Comparison of ENCODE assay signal across 19 cellular contexts in the genomic region with DNA sequence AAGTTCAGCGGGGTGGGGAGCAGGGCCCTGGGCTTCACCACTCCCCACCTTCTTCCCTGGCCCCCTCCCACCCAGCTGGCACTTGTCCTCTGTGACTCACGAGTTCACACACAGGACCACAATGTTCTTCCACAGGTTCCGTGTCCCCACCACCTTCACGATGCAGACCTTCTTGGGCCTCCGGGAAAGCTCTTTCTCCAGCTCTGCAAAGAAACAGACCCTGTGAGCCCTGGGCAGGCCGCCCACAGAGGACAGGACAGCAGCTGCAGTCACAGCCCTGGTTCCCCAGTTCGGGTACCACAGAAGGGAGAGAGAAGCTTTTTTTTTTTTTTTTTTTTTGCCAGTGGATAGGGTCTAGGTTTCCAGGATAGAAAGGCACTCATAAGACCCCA. TPM values are rescaled to one million over a fixed set of nuclear protein-coding genes. Genes with fewer than 3 reads are reported as not detected.
DNase-seq lines count a peak whose midpoint lies in the region; ATAC-seq and TF ChIP-seq lines count a peak whose summit lies in the region.
"Had no signal": no experiment of that assay in that cellular context is flagged by ENCODE, and none has a peak within 500 bp of the region (broad histone marks: within the 10 kb centered on the region; RNA-seq: fewer than 3 reads in every experiment).

No MANE protein-coding gene starts in this region.

- TF ChIP-seq EP300 in sigmoid colon (IDR thresholded peaks at IDR 0.05), result no peak

- no peaks in the 10 kb centered on the region for H3K27me3 ChIP-seq in sigmoid colon
- H3K27me3 ChIP-seq in breast epithelium, result no peaks in the 10 kb centered on the region

- TF ChIP-seq POLR2A in sigmoid colon (IDR thresholded peaks at IDR 0.05), result no peak
- no peak for TF ChIP-seq POLR2A in breast epithelium (IDR thresholded peaks at IDR 0.05)

- WGBS in sigmoid colon, 2 donors, result 89 to 90% methylated on average over 7 of the region's 7 CpGs

- H3K9me3 Mint-ChIP-seq in activated naive CD4-positive, alpha-beta T cell treated with anti-CD3 and anti-CD28 coated beads, Interleukin-2, amount 10 ng/mL, durations not matched to agents 7 days and 5 days, result no peaks in the 10 kb centered on the region
- H3K9me3 Mint-ChIP-seq: CD8-positive, alpha-beta memory T cell had no signal

- H3K9me3 ChIP-seq in sigmoid colon, result no peaks in the 10 kb centered on the region
- H3K9me3 ChIP-seq in breast epithelium, result no peaks in the 10 kb centered on the region

- H3K27me3 Mint-ChIP-seq in activated naive CD4-positive, alpha-beta T cell treated with anti-CD3 and anti-CD28 coated beads, Interleukin-2, amount 10 ng/mL, durations not matched to agents 7 days and 5 days, result no peaks in the 10 kb centered on the region
- H3K27me3 Mint-ChIP-seq: CD8-positive, alpha-beta memory T cell had no signal

- no peaks in the 10 kb centered on the region for H3K4me1 Mint-ChIP-seq in activated naive CD4-positive, alpha-beta T cell treated with anti-CD3 and anti-CD28 coated beads, Interleukin-2, amount 10 ng/mL, durations not matched to agents 7 days and 5 days

- intact Hi-C loops in left colon (cut with DNase I, micrococcal nuclease), result loop anchor here in 1 of 2 donors (10.0 kb wide), 1 partner anchor 175 kb away; no protein-coding TSS in a partner anchor
- intact Hi-C loops in sigmoid colon (cut with DNase I), result no loop called here
- intact Hi-C loops in breast epithelium (cut with DNase I; ENCODE audit: low total_unique reads), result loop anchor here (10.0 kb wide), 1 partner anchor 225 kb away; no protein-coding TSS in a partner anchor

- ATAC-seq in left colon (no peak), HG03280 (IDR thresholded peaks at IDR 0.05; ENCODE audit: unreplicated experiment) (no peak), HG03520 (IDR thresholded peaks at IDR 0.05; ENCODE audit: unreplicated experiment) (no peak)

- peak; percentile 13 for DNase-seq in activated naive CD4-positive, alpha-beta T cell treated with anti-CD3 and anti-CD28 coated beads, Interleukin-2, amount 10 ng/mL, durations not matched to agents 7 days and 5 days
- DNase-seq in activated naive CD4-positive, alpha-beta T cell (lab: John Stamatoyannopoulos, UW), result no peak
- DNase-seq in RWPE1 (ENCODE audit: low spot score), result no peak
- peak; percentile 3 to 21 for DNase-seq in left colon
- peak; percentile 48 for DNase-seq in sigmoid colon
- no peak for DNase-seq in breast epithelium (ENCODE audit: low spot score in 2 of 2)
- DNase-seq: 8988T, Calu3, Kasumi-1, NCI-H1694, NCI-H2081 treated with DMSO at 0.1 percent for 48 hours, NCI-H2171 treated with DMSO at 0.1 percent for 48 hours, NCI-H526, SHP77 had no signal

- no peaks in the 10 kb centered on the region for H3K36me3 Mint-ChIP-seq in activated naive CD4-positive, alpha-beta T cell treated with anti-CD3 and anti-CD28 coated beads, Interleukin-2, amount 10 ng/mL, durations not matched to agents 7 days and 5 days
- H3K36me3 Mint-ChIP-seq: CD8-positive, alpha-beta memory T cell had no signal

- H3K27ac Mint-ChIP-seq in activated naive CD4-positive, alpha-beta T cell treated with anti-CD3 and anti-CD28 coated beads, Interleukin-2, amount 10 ng/mL, durations not matched to agents 7 days and 5 days, result no peak overlapping the region

- H3K4me3 ChIP-seq in sigmoid colon, result no peak overlapping the region
- H3K4me3 ChIP-seq in breast epithelium, result no peak overlapping the region
- H3K4me3 ChIP-seq: SK-N-MC had no signal

- H3K36me3 ChIP-seq in sigmoid colon (peaks cover 0 to 20% (median 0%) of the 10 kb centered on the region in 4 donors), breast epithelium (no peaks in the 10 kb centered on the region)

- H3K4me1 ChIP-seq in sigmoid colon, result peaks cover 0 to 19% (median 8%) of the 10 kb centered on the region in 4 donors
- H3K4me1 ChIP-seq in breast epithelium, result no peaks in the 10 kb centered on the region

- POLR2A ChIA-PET in RWPE1 (lab: Yijun Ruan, JAX; ENCODE audit: low non-redundant PET), result no interaction called here

- no peak overlapping the region for H3K4me3 Mint-ChIP-seq in activated naive CD4-positive, alpha-beta T cell treated with anti-CD3 and anti-CD28 coated beads, Interleukin-2, amount 10 ng/mL, durations not matched to agents 7 days and 5 days
- H3K4me3 Mint-ChIP-seq: CD8-positive, alpha-beta memory T cell had no signal

- no peak for TF ChIP-seq CTCF in RWPE1 (conservative IDR thresholded peaks at IDR 0.05; ENCODE audit: low read depth)
- no peak for TF ChIP-seq CTCF in sigmoid colon (IDR thresholded peaks at IDR 0.05)
- no peak for TF ChIP-seq CTCF in breast epithelium (IDR thresholded peaks at IDR 0.05)

- CTCF ChIA-PET in activated naive CD4-positive, alpha-beta T cell treated with anti-CD3 and anti-CD28 coated beads, Interleukin-2, amount 10 ng/mL, durations not matched to agents 7 days and 5 days (lab: Charles Lee), result interaction anchor here (1.0 kb wide), 1 partner anchor 10 kb away, joined by 3 read pairs; no protein-coding TSS in a partner anchor
- CTCF ChIA-PET in RWPE1 (lab: Yijun Ruan, JAX), result interaction anchor here (0.6 to 0.7 kb wide), 2 partner anchors 33 to 728 kb away, joined by 3 read pairs; no protein-coding TSS in a partner anchor

- H3K27ac ChIP-seq in RWPE1 (peak overlapping the region; percentile 12; the same call in 1 of the 2 replicates), sigmoid colon (no peak overlapping the region), breast epithelium (no peak overlapping the region)
- H3K27ac ChIP-seq: C4-2B, SK-N-MC had no signal

RNA-seq across cellular contexts. Expression of a gene that starts 30.9 kb away (rescaled TPM):
- 10 to 100 TPM in 1 of 2 donors, 1 to 10 TPM in 1; 9.9 to 13.8 TPM for total RNA-seq in left colon
- 10 to 100 TPM; 26.4 to 39.0 (median 30.6) TPM for total RNA-seq in sigmoid colon
- 10 to 100 TPM; 14.6 to 30.1 (median 30.0) TPM for polyA plus RNA-seq in sigmoid colon
- total RNA-seq in breast epithelium, result 10 to 100 TPM; 24.3 to 26.9 (median 24.6) TPM

Comparison
In these comparisons a context has a peak if more than half of its experiments do, and no peak if none do; other contexts are left out.
1. DNase-seq: peak in activated naive CD4-positive, alpha-beta T cell treated with anti-CD3 and anti-CD28 coated beads, Interleukin-2, amount 10 ng/mL, durations not matched to agents 7 days and 5 days (single experiment), left colon (2 of 2) and sigmoid colon (single experiment); none in activated naive CD4-positive, alpha-beta T cell (0 of 4), RWPE1 (single experiment) and breast epithelium (0 of 2).